ENCODE assay signal across 8 cellular contexts in the genomic region with DNA sequence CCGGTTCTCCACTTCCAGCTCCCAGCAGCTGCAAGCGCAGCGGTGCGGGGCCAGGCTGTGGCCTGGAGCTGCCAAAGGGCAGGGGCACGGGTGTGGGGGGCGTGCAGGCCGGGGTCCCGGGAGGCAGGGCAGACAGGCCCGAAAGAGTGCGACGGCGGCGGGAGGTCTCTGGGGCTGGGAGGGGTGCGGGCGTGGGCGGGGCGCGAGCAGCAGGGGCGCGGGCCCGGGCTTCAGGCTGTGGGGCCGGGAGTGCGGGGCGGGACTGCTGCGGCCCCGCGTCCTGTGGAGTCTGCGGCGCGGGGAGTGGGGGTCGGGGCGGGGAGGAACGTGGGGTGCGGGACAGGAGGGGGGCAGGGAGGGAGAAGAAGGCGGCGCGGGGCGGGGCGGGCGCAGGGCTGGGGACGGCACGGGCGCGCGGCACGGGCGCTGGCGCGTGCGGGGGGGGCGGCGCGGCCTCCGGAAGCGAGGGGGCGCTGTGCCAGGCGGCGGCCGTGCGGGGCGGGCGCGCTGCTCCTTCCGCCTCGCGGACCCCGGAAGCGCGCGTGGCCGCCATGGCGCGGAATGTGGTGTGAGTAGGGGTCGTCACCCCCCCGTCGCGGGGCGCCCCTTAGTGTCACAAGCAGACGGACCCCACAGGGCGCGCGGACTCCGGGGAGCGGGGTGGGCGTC. TPM values are rescaled to one million over a fixed set of nuclear protein-coding genes. Genes with fewer than 3 reads are reported as not detected.
A peak's percentile ranks its signal among the peaks of the same experiment; 100 is the strongest.
DNase-seq lines count a peak whose midpoint lies in the region; ATAC-seq, FAIRE-seq and TF ChIP-seq lines count a peak whose summit lies in the region.

TSS of gene MRPL23 (plus strand) at position 521 of the 669 bp plus-strand sequence. CDS start at position 552, 31 bp downstream.

- H3K27me3 Mint-ChIP-seq in CD4-positive, CD25-positive, alpha-beta regulatory T cell: no peaks in the 10 kb centered on the region
- H3K27me3 Mint-ChIP-seq in effector memory CD8-positive, alpha-beta T cell: no peaks in the 10 kb centered on the region
- H3K27me3 Mint-ChIP-seq in neural progenitor cell (ENCODE audit: insufficient read depth, low read depth): peaks cover 5% of the 10 kb centered on the region

- H3K27ac Mint-ChIP-seq in CD4-positive, CD25-positive, alpha-beta regulatory T cell: no peak within 1 kb of the TSS
- no peak within 1 kb of the TSS for H3K27ac Mint-ChIP-seq in effector memory CD8-positive, alpha-beta T cell
- no peak within 1 kb of the TSS for H3K27ac Mint-ChIP-seq in neural progenitor cell

- no peaks in the 10 kb centered on the region for H3K9me3 Mint-ChIP-seq in CD4-positive, CD25-positive, alpha-beta regulatory T cell
- no peaks in the 10 kb centered on the region for H3K9me3 Mint-ChIP-seq in effector memory CD8-positive, alpha-beta T cell
- H3K9me3 Mint-ChIP-seq in neural progenitor cell: no peaks in the 10 kb centered on the region

- H3K4me3 ChIP-seq in CD4-positive, CD25-positive, alpha-beta regulatory T cell (ENCODE audit: low read depth, low read length): no peak within 1 kb of the TSS
- H3K4me3 ChIP-seq in neural progenitor cell: no peak within 1 kb of the TSS

- FAIRE-seq in HTR-8/SVneo (lab: Jason Lieb, UNC): peak; percentile 89

- ATAC-seq in CD4-positive, CD25-positive, alpha-beta regulatory T cell (ENCODE audit: low read depth in 2 of 2): peak; percentile 87 to 90
- ATAC-seq in effector memory CD8-positive, alpha-beta T cell (replicated peaks): peak; percentile 91
- no peak for ATAC-seq in HG02973 (IDR thresholded peaks at IDR 0.05; ENCODE audit: unreplicated experiment)

- H3F3A ChIP-seq in neural progenitor cell (ENCODE audit: low read depth): peaks cover 6% of the 10 kb centered on the region

- no peaks in the 10 kb centered on the region for H3K4me1 ChIP-seq in CD4-positive, CD25-positive, alpha-beta regulatory T cell (ENCODE audit: control insufficient read depth, insufficient read depth, low read length, poor library complexity, severe bottlenecking)
- H3K4me1 ChIP-seq in neural progenitor cell: no peaks in the 10 kb centered on the region

- TF ChIP-seq CTCF in neural progenitor cell (IDR thresholded peaks at IDR 0.05): no peak

- no peak within 1 kb of the TSS for H2AFZ ChIP-seq in neural progenitor cell (replicated peaks)

- H3K36me3 ChIP-seq in CD4-positive, CD25-positive, alpha-beta regulatory T cell (ENCODE audit: control insufficient read depth, insufficient read depth, low read length): no peaks in the 10 kb centered on the region
- no peaks in the 10 kb centered on the region for H3K36me3 ChIP-seq in neural progenitor cell

- no peak for DNase-seq in CD4-positive, CD25-positive, alpha-beta regulatory T cell
- no peak for DNase-seq in HTR-8/SVneo (ENCODE audit: insufficient read length, low spot score)
- DNase-seq in effector memory CD8-positive, alpha-beta T cell: peak in 1 of 3 experiments; percentile 38
- no peak for DNase-seq in neural progenitor cell (ENCODE audit: low spot score)
- no peak for DNase-seq in NCI-H1436 treated with DMSO at 0.1 percent for 48 hours (lab: John Stamatoyannopoulos, UW)
- DNase-seq in NCI-H524 treated with DMSO at 0.1 percent for 48 hours (lab: John Stamatoyannopoulos, UW): no peak
- DNase-seq in T1000 (lab: John Stamatoyannopoulos, UW): no peak

- no peaks in the 10 kb centered on the region for H3K27me3 ChIP-seq in CD4-positive, CD25-positive, alpha-beta regulatory T cell (ENCODE audit: control insufficient read depth, insufficient read depth, low read length)
- H3K27me3 ChIP-seq in neural progenitor cell: no peaks in the 10 kb centered on the region

- H3K9me3 ChIP-seq in CD4-positive, CD25-positive, alpha-beta regulatory T cell (ENCODE audit: control insufficient read depth in 2 of 2, low read length in 2 of 2): no peaks in the 10 kb centered on the region
- H3K9me3 ChIP-seq in neural progenitor cell (ENCODE audit: low read depth): no peaks in the 10 kb centered on the region

- no peak within 1 kb of the TSS for H3K4me3 Mint-ChIP-seq in CD4-positive, CD25-positive, alpha-beta regulatory T cell
- H3K4me3 Mint-ChIP-seq in effector memory CD8-positive, alpha-beta T cell: no peak within 1 kb of the TSS
- H3K4me3 Mint-ChIP-seq in neural progenitor cell: no peak within 1 kb of the TSS

- no peak within 1 kb of the TSS for H3K27ac ChIP-seq in CD4-positive, CD25-positive, alpha-beta regulatory T cell (ENCODE audit: insufficient read depth, low read length, poor library complexity, severe bottlenecking)
- H3K27ac ChIP-seq in neural progenitor cell: no peak within 1 kb of the TSS

- H3K4me1 Mint-ChIP-seq in CD4-positive, CD25-positive, alpha-beta regulatory T cell: peaks cover 0 to 2% (median 0%) of the 10 kb centered on the region in 4 donors
- H3K4me1 Mint-ChIP-seq in effector memory CD8-positive, alpha-beta T cell (ENCODE audit: low read depth in 2 of 2): no peaks in the 10 kb centered on the region
- H3K4me1 Mint-ChIP-seq in neural progenitor cell: peaks cover 6% of the 10 kb centered on the region

- H3K9ac ChIP-seq in neural progenitor cell: no peak within 1 kb of the TSS

- no peaks in the 10 kb centered on the region for H4K20me1 ChIP-seq in neural progenitor cell (ENCODE audit: low read depth)

- no peak within 1 kb of the TSS for H3K4me2 ChIP-seq in neural progenitor cell

- H3K79me2 ChIP-seq in neural progenitor cell (ENCODE audit: low read depth): no peaks in the 10 kb centered on the region

- H3K36me3 Mint-ChIP-seq in CD4-positive, CD25-positive, alpha-beta regulatory T cell: no peaks in the 10 kb centered on the region
- H3K36me3 Mint-ChIP-seq in effector memory CD8-positive, alpha-beta T cell (ENCODE audit: insufficient read depth): peaks cover 3% of the 10 kb centered on the region
- H3K36me3 Mint-ChIP-seq in neural progenitor cell: no peaks in the 10 kb centered on the region

RNA-seq across cellular contexts. Expression of gene MRPL23, which starts in this region (rescaled TPM):
- total RNA-seq in CD4-positive, CD25-positive, alpha-beta regulatory T cell: 37.5 TPM
- 10 to 100 TPM; 19.8 to 84.1 (median 24.6) TPM for polyA plus RNA-seq in CD4-positive, CD25-positive, alpha-beta regulatory T cell
- total RNA-seq in neural progenitor cell (ENCODE audit: low replicate concordance): 43.2 and 82.1 TPM in 2 replicates
